In the genomic region with DNA sequence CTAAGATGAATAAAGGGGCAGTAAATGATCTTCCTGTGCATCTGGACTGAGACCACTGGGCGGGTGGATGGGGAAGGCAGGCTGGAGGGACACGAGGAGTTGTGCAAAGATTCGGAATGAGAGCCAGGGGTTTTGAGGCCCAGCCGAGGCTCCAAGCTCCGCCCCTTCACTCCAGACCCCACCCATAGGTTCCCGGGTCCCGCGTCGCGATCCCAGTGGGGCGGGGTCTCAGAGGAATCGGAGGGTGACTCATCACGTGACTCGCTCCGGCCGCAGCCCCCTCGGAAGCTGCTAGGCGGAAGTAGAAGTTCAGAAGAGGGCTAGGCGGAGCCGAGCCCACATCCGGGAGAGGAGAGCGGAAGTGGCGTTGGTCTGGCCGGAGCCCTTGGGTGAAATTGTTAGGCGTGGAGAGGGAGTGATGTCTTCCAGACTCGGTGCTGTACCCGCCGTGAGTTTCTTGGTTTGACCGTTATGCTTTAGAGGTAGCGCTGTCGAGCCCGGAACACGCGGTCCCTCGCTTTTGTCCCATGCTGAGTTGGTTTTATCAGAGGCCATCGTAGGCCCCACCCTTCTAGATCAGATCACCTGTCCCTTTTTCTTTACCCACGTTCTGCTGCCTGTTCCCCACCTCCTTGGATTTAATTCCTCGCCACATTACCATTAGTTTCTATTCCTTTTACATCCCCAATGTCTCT, we compare ENCODE assay signal across 8 cellular contexts. TPM values are rescaled to one million over a fixed set of nuclear protein-coding genes. Genes with fewer than 3 reads are reported as not detected.
DNase-seq lines count a peak whose midpoint lies in the region; ATAC-seq, FAIRE-seq and TF ChIP-seq lines count a peak whose summit lies in the region.

A gene with protein sequence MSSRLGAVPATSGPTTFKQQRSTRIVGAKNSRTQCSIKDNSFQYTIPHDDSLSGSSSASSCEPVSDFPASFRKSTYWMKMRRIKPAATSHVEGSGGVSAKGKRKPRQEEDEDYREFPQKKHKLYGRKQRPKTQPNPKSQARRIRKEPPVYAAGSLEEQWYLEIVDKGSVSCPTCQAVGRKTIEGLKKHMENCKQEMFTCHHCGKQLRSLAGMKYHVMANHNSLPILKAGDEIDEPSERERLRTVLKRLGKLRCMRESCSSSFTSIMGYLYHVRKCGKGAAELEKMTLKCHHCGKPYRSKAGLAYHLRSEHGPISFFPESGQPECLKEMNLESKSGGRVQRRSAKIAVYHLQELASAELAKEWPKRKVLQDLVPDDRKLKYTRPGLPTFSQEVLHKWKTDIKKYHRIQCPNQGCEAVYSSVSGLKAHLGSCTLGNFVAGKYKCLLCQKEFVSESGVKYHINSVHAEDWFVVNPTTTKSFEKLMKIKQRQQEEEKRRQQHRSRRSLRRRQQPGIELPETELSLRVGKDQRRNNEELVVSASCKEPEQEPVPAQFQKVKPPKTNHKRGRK (plus strand): TSS at position 348 of the 695 bp plus-strand sequence. CDS start 71 bp downstream, at position 419.

- peak; percentile 60 for ATAC-seq in GM18499 (IDR thresholded peaks at IDR 0.05; ENCODE audit: insufficient read depth, unreplicated experiment)
- ATAC-seq in HG02885 (IDR thresholded peaks at IDR 0.05; ENCODE audit: poor library complexity, unreplicated experiment), result peak; percentile 95

- DNase-seq in NCI-H1694 treated with DMSO at 0.1 percent for 48 hours (lab: John Stamatoyannopoulos, UW) (peak; percentile 93), astrocyte (ENCODE audit: low read depth) (peak; percentile 87), hepatocyte (ENCODE audit: low spot score) (peak; percentile 96), vagina (ENCODE audit: extremely low spot score in 2 of 2) (peak in 1 of 2 donors; percentile 96)

- H3K4me1 Mint-ChIP-seq in astrocyte (ENCODE audit: low read depth, unreplicated experiment), result peaks cover 12% of the 10 kb centered on the region

- no peaks in the 10 kb centered on the region for H3K9me2 ChIP-seq in hepatocyte (replicated peaks; ENCODE audit: insufficient read depth)

- 1% methylated on average over 36 of the region's 38 CpGs for WGBS in hepatocyte (ENCODE audit: low lambda C conversion rate, missing lambda C conversion rate)

- peak; percentile 8 for TF ChIP-seq CTCF in astrocyte (IDR thresholded peaks at IDR 0.05; ENCODE audit: insufficient read depth, low read depth, low read length)
- no peak for TF ChIP-seq CTCF in hepatocyte (IDR thresholded peaks at IDR 0.05; ENCODE audit: poor library complexity)
- TF ChIP-seq CTCF in vagina (IDR thresholded peaks at IDR 0.05), result no peak

- peaks cover 3% of the 10 kb centered on the region for H3K27me3 Mint-ChIP-seq in astrocyte (ENCODE audit: low read depth, unreplicated experiment)

- intact Hi-C loops in T-helper 2 cell treated with Interferon-gamma antibody and Interleukin-4, amounts not matched to agents 100 ng/mL and 5 ng/mL, for 36 hours (cut with micrococcal nuclease), result loop anchor here (2.0 to 5.0 kb wide), 5 partner anchors 44 to 809 kb away; partner anchors contain the start of genes CCDC121, FOSL2, GPN1 and GTF3C2
- intact Hi-C loops in vagina (cut with DNase I), result no loop called here

- H3K9me3 ChIP-seq in astrocyte (ENCODE audit: insufficient read depth, low read depth, low read length) (no peaks in the 10 kb centered on the region), hepatocyte (ENCODE audit: low read depth) (peaks cover 3% of the 10 kb centered on the region), vagina (no peaks in the 10 kb centered on the region)

- H3K4me2 ChIP-seq in astrocyte (ENCODE audit: low read length) (peak within 1 kb of the TSS; percentile 97), hepatocyte (peak within 1 kb of the TSS; percentile 94)

- H3K4me3 Mint-ChIP-seq in astrocyte (ENCODE audit: unreplicated experiment), result peak within 1 kb of the TSS; percentile 95

- H3K79me2 ChIP-seq in astrocyte (ENCODE audit: insufficient read depth, low read length), result peaks cover 50% of the 10 kb centered on the region
- H3K79me2 ChIP-seq in hepatocyte, result peaks cover 47% of the 10 kb centered on the region

- H3K27me3 ChIP-seq in astrocyte (ENCODE audit: insufficient read depth, low read length), result no peaks in the 10 kb centered on the region
- no peaks in the 10 kb centered on the region for H3K27me3 ChIP-seq in hepatocyte
- H3K27me3 ChIP-seq in rectal smooth muscle tissue (ENCODE audit: control insufficient read depth, insufficient read depth, low read length), result no peaks in the 10 kb centered on the region
- no peaks in the 10 kb centered on the region for H3K27me3 ChIP-seq in vagina

- H3K9me3 Mint-ChIP-seq in astrocyte (ENCODE audit: unreplicated experiment), result peaks cover 31% of the 10 kb centered on the region

- H3K4me1 ChIP-seq in astrocyte (ENCODE audit: insufficient read depth, low read length) (peaks cover 16% of the 10 kb centered on the region), hepatocyte (ENCODE audit: insufficient read depth) (peaks cover 15% of the 10 kb centered on the region), rectal smooth muscle tissue (ENCODE audit: control insufficient read depth, insufficient read depth, low read length) (peaks cover 9% of the 10 kb centered on the region), vagina (peaks cover 26% of the 10 kb centered on the region)

- H2AFZ ChIP-seq in astrocyte (ENCODE audit: low read depth, low read length) (peak within 1 kb of the TSS; percentile 85), hepatocyte (peak within 1 kb of the TSS; percentile 94)

- no peak for FAIRE-seq in astrocyte (lab: Jason Lieb, UNC)

- H3K27ac ChIP-seq in astrocyte (ENCODE audit: low read depth, low read length), result peak within 1 kb of the TSS; percentile 66
- peak within 1 kb of the TSS; percentile 80 for H3K27ac ChIP-seq in hepatocyte
- H3K27ac ChIP-seq in rectal smooth muscle tissue (ENCODE audit: low read depth, low read length), result peak within 1 kb of the TSS; percentile 68
- H3K27ac ChIP-seq in vagina, result peak within 1 kb of the TSS; percentile 62

- H3K4me3 ChIP-seq in astrocyte (ENCODE audit: insufficient read depth, low read depth, low read length) (peak within 1 kb of the TSS; percentile 85), hepatocyte (peak within 1 kb of the TSS; percentile 77), rectal smooth muscle tissue (ENCODE audit: low read length) (peak within 1 kb of the TSS; percentile 85), vagina (peak within 1 kb of the TSS; percentile 52 to 69)

- H4K20me1 ChIP-seq in astrocyte (ENCODE audit: insufficient read depth, low read length) (peaks cover 35% of the 10 kb centered on the region), hepatocyte (ENCODE audit: insufficient read depth, poor library complexity, severe bottlenecking) (peaks cover 4% of the 10 kb centered on the region)

- peak in 1 of 2 donors; percentile 25 for TF ChIP-seq POLR2A in vagina (IDR thresholded peaks at IDR 0.05)

- peaks cover 7% of the 10 kb centered on the region for H3K36me3 Mint-ChIP-seq in astrocyte (ENCODE audit: low read depth, unreplicated experiment)

- H3K36me3 ChIP-seq in astrocyte (ENCODE audit: insufficient read depth, low read length) (no peaks in the 10 kb centered on the region), hepatocyte (replicated peaks; ENCODE audit: insufficient read depth, low read depth) (no peaks in the 10 kb centered on the region), rectal smooth muscle tissue (ENCODE audit: control insufficient read depth, insufficient read depth, low read length) (no peaks in the 10 kb centered on the region), vagina (no peaks in the 10 kb centered on the region)

- peak within 1 kb of the TSS; percentile 88 for H3K27ac Mint-ChIP-seq in astrocyte (ENCODE audit: unreplicated experiment)

- H3K9ac ChIP-seq in astrocyte (ENCODE audit: low read length), result peak within 1 kb of the TSS; percentile 90
- H3K9ac ChIP-seq in rectal smooth muscle tissue (ENCODE audit: low read length), result peak within 1 kb of the TSS; percentile 28

RNA-seq across cellular contexts. Expression of the gene that starts here (rescaled TPM):
- total RNA-seq in T-helper 2 cell treated with Interferon-gamma antibody and Interleukin-4, amounts not matched to agents 100 ng/mL and 5 ng/mL, for 36 hours, result 39.8 and 45.8 TPM in 2 replicates
- total RNA-seq in astrocyte, result 27.5 and 32.5 TPM in 2 replicates
- 27.7 and 30.7 TPM in 2 replicates for total RNA-seq in hepatocyte
- polyA plus RNA-seq in hepatocyte, result 13.7 and 19.9 TPM in 2 replicates
- total RNA-seq in vagina, result 35.4 TPM
